In genomic region chr2:43592443-43592842, GRCh38 we compare ENCODE assay signal across 17 cellular contexts. TPM values are rescaled to one million over a fixed set of nuclear protein-coding genes. Genes with fewer than 3 reads are reported as not detected.
DNase-seq lines count a peak whose midpoint lies in the region; ATAC-seq, FAIRE-seq and TF ChIP-seq lines count a peak whose summit lies in the region.
"Had no signal": no experiment of that assay in that cellular context is flagged by ENCODE, and none has a peak within 500 bp of the region (broad histone marks: within the 10 kb centered on the region; RNA-seq: fewer than 3 reads in every experiment).

No MANE protein-coding gene starts in this region.

- no peaks in the 10 kb centered on the region for H4K20me1 ChIP-seq in DND-41 (ENCODE audit: insufficient read depth, low read length)
- no peaks in the 10 kb centered on the region for H4K20me1 ChIP-seq in HepG2 (ENCODE audit: insufficient read depth, low read length)
- H4K20me1 ChIP-seq: BLaER1 treated with 17β-estradiol and CSF1 and Interleukin-3, amounts not matched to agents 10 nM and 100 nM had no signal

- in situ Hi-C loops in HepG2 (cut with HindIII; ENCODE audit: extremely low pct_ligation_motif_present, low pct_unique_long_range_greater_than_20kb): no loop called here

- H3K4me2 ChIP-seq in DND-41 (ENCODE audit: insufficient read depth, low read length) (no peak overlapping the region), HepG2 (ENCODE audit: low read depth, low read length) (no peak overlapping the region)
- H3K4me2 ChIP-seq: KMS-11 had no signal

- POLR2A ChIA-PET in A673 (lab: Charles Lee; ENCODE audit: low non-redundant PET): no interaction called here
- POLR2A ChIA-PET in HepG2 (lab: Yijun Ruan, JAX): no interaction called here

- no peak for TF ChIP-seq POLR2A in HepG2 (IDR thresholded peaks at IDR 0.05; ENCODE audit: insufficient read depth in 1 of 2, low read depth in 2 of 2, low read length in 2 of 2)

- TF ChIP-seq EP300 in HepG2 (IDR thresholded peaks at IDR 0.05; ENCODE audit: low read depth in 2 of 2, low read length in 2 of 2): no peak
- TF ChIP-seq EP300 in HepG2 (CRISPR knock-in tag; IDR thresholded peaks at IDR 0.05; ENCODE audit: borderline replicate concordance): no peak

- FAIRE-seq in HepG2 (lab: Jason Lieb, UNC): no peak
- FAIRE-seq: frontal cortex had no signal

- no peak overlapping the region for H3K27ac ChIP-seq in A673 (ENCODE audit: low read depth, low read length, poor library complexity, severe bottlenecking)
- H3K27ac ChIP-seq in DND-41 (ENCODE audit: low read length): no peak overlapping the region
- H3K27ac ChIP-seq in HepG2 (ENCODE audit: extremely low read length, insufficient read depth, low read length): no peak overlapping the region
- H3K27ac ChIP-seq: BLaER1 treated with 17β-estradiol and CSF1 and Interleukin-3, amounts not matched to agents 10 nM and 100 nM; KMS-11; WERI-Rb-1 had no signal

- ATAC-seq in DND-41 (ENCODE audit: insufficient read depth, low read depth) (no peak), SK-N-SH treated with all-trans-retinoic acid at 6 μM for 48 hours (no peak), HG02885 (IDR thresholded peaks at IDR 0.05; ENCODE audit: poor library complexity, unreplicated experiment) (no peak), GM18909 (IDR thresholded peaks at IDR 0.05; ENCODE audit: poor library complexity, unreplicated experiment) (no peak), HepG2 (no peak)
- ATAC-seq: left ventricle myocardium superior had no signal

- H3K9me3 ChIP-seq in A673 (ENCODE audit: low read depth, low read length, poor library complexity, severe bottlenecking) (no peaks in the 10 kb centered on the region), DND-41 (ENCODE audit: insufficient read depth, low read length, severe bottlenecking) (no peaks in the 10 kb centered on the region), HepG2 (ENCODE audit: low read length) (no peaks in the 10 kb centered on the region)

- DNase-seq in A673 (ENCODE audit: low spot score) (peak; percentile 33), DND-41 (no peak), foreskin fibroblast (no peak), HepG2 (ENCODE audit: low spot score) (no peak), activated gamma-delta T cell (lab: John Stamatoyannopoulos, UW) (no peak)
- DNase-seq: activated CD8-positive, alpha-beta memory T cell treated with anti-CD3 and anti-CD28 coated beads for 24 hours; cerebellar nuclear complex; H7; left ventricle myocardium superior; stimulated activated CD4-positive, alpha-beta T cell treated with anti-CD3 and anti-CD28 coated beads, Interleukin-4, amount 100 ng/mL, for 24 hours; WERI-Rb-1 had no signal

- H3K4me1 ChIP-seq in A673 (ENCODE audit: insufficient read depth, low read length, poor library complexity, severe bottlenecking) (peaks cover 7% of the 10 kb centered on the region), DND-41 (ENCODE audit: insufficient read depth, low read length) (peaks cover 36% of the 10 kb centered on the region), HepG2 (ENCODE audit: insufficient read depth, low read length) (peaks cover 21% of the 10 kb centered on the region)

- H3K36me3 ChIP-seq in A673 (ENCODE audit: insufficient read depth, low read length, poor library complexity, severe bottlenecking) (peaks cover 41% of the 10 kb centered on the region), DND-41 (ENCODE audit: insufficient read depth, low read length) (peaks cover 46% of the 10 kb centered on the region), HepG2 (replicated peaks in 1 of 2; ENCODE audit: control insufficient read depth in 1 of 2, insufficient read depth in 2 of 2, low read length in 2 of 2) (peaks cover 8 to 18% of the 10 kb centered on the region in 2 experiments; a peak in 4 of 5 replicates)

- TF ChIP-seq CTCF in A673 (conservative IDR thresholded peaks at IDR 0.05; ENCODE audit: low read depth, low read length) (no peak), DND-41 (IDR thresholded peaks at IDR 0.05; ENCODE audit: borderline replicate concordance, extremely low read depth, low read length, poor library complexity, severe bottlenecking) (peak; percentile 18), foreskin fibroblast (IDR thresholded peaks at IDR 0.05; ENCODE audit: low read depth, low read length) (peak; percentile 2), HepG2 (CRISPR knock-in tag; IDR thresholded peaks at IDR 0.05) (no peak)

- H3K79me2 ChIP-seq in DND-41 (ENCODE audit: insufficient read depth, low read length) (peaks cover 35% of the 10 kb centered on the region), HepG2 (ENCODE audit: insufficient read depth, low read length) (peaks cover 19% of the 10 kb centered on the region)

- CTCF ChIA-PET in A673 (lab: Charles Lee): no interaction called here
- CTCF ChIA-PET in HepG2 (lab: Yijun Ruan, JAX; ENCODE audit: low intra/inter-chr PET ratio, low total read pairs): no interaction called here

- H2AFZ ChIP-seq in DND-41 (ENCODE audit: low read depth, low read length): no peak overlapping the region
- no peak overlapping the region for H2AFZ ChIP-seq in HepG2 (ENCODE audit: low read length)

- intact Hi-C loops in A673 (cut with micrococcal nuclease; ENCODE audit: unreplicated experiment) (no loop called here), HepG2 (cut with micrococcal nuclease; ENCODE audit: unreplicated experiment) (no loop called here)

- TF ChIP-seq RAD21 in HepG2 (CRISPR knock-in tag; IDR thresholded peaks at IDR 0.05): no peak

- no peak overlapping the region for H3K9ac ChIP-seq in DND-41 (ENCODE audit: low read depth, low read length)
- H3K9ac ChIP-seq in HepG2 (ENCODE audit: insufficient read depth, low read depth, low read length): no peak overlapping the region
- H3K9ac ChIP-seq: KMS-11 had no signal

- BruUV-seq in A673 (replicated peaks; lab: Mats Ljungman, UMichigan) (no TSS peak), HepG2 (replicated peaks; lab: Mats Ljungman, UMichigan) (no TSS peak)

- no peaks in the 10 kb centered on the region for H3K27me3 ChIP-seq in A673 (replicated peaks; ENCODE audit: insufficient read depth, low read depth, low read length, poor library complexity)
- H3K27me3 ChIP-seq in DND-41 (ENCODE audit: insufficient read depth, low read length, poor library complexity): no peaks in the 10 kb centered on the region
- H3K27me3 ChIP-seq in HepG2 (ENCODE audit: control insufficient read depth in 1 of 2, insufficient read depth in 2 of 2, low read length in 2 of 2): no peaks in the 10 kb centered on the region; a peak in 1 of 5 replicates
- H3K27me3 ChIP-seq: BLaER1 treated with 17β-estradiol and CSF1 and Interleukin-3, amounts not matched to agents 10 nM and 100 nM had no signal

- H3K4me3 ChIP-seq in A673 (ENCODE audit: low read depth, low read length, poor library complexity, severe bottlenecking) (no peak overlapping the region), DND-41 (ENCODE audit: low read depth in 1 of 2, low read length in 2 of 2) (no peak overlapping the region), foreskin fibroblast (ENCODE audit: low read depth in 1 of 2, low read length in 2 of 2) (no peak overlapping the region), HepG2 (replicated peaks in 1 of 3; ENCODE audit: insufficient read depth in 1 of 3, low read depth in 2 of 3, low read length in 3 of 3) (no peak overlapping the region)
- H3K4me3 ChIP-seq: BLaER1 treated with 17β-estradiol and CSF1 and Interleukin-3, amounts not matched to agents 10 nM and 100 nM had no signal

RNA-seq across cellular contexts. Expression of gene THADA, which starts 3.4 kb away (rescaled TPM):
- 35.1 and 39.7 TPM in 2 replicates for total RNA-seq in A673 (2021)
- 21.7 and 30.9 TPM in 2 replicates for total RNA-seq in HepG2 (2016; rRNA removed; fragmentation: Illumina TruSeq; extraction: Trizol)
- total RNA-seq in HepG2 (2016; cell fraction: cytosol; rRNA removed; fragmentation: Illumina TruSeq; extraction: Trizol; ENCODE audit: low read depth): 24.1 and 25.6 TPM in 2 replicates
- 22.9 and 27.4 TPM in 2 replicates for total RNA-seq in HepG2 (2016; cell fraction: insoluble cytoplasmic fraction; rRNA removed; fragmentation: Illumina TruSeq; extraction: Trizol)
- total RNA-seq in HepG2 (2016; cell fraction: membrane; rRNA removed; fragmentation: Illumina TruSeq; extraction: Trizol): 7.3 and 9.1 TPM in 2 replicates
- total RNA-seq in HepG2 (2016; cell fraction: nucleus; rRNA removed; fragmentation: Illumina TruSeq; extraction: Trizol): 51.4 and 56.6 TPM in 2 replicates
- 11.7 and 12.7 TPM in 2 replicates for polyA plus RNA-seq in HepG2 (2011; rRNA removed)
- 8.3 and 8.8 TPM in 2 replicates for polyA plus RNA-seq in HepG2 (2011; cell fraction: cytosol; rRNA removed)
- 31.9 and 33.8 TPM in 2 replicates for polyA plus RNA-seq in HepG2 (2011; cell fraction: nucleus; rRNA removed)
- 9.5 and 11.6 TPM in 2 replicates for polyA plus RNA-seq in HepG2 (2012)
- 3.5 and 3.9 TPM in 2 replicates for polyA plus RNA-seq in HepG2 (2016; cell fraction: cytosol; fragmentation: Illumina TruSeq; extraction: Trizol; ENCODE audit: low read depth)
- polyA plus RNA-seq in HepG2 (2016; cell fraction: insoluble cytoplasmic fraction; fragmentation: Illumina TruSeq; extraction: Trizol; ENCODE audit: low read depth): 16.9 and 20.5 TPM in 2 replicates
- 3.1 and 4.9 TPM in 2 replicates for polyA plus RNA-seq in HepG2 (2016; cell fraction: membrane; fragmentation: Illumina TruSeq; extraction: Trizol; ENCODE audit: low read depth)
- polyA plus RNA-seq in HepG2 (2016; cell fraction: nucleus; fragmentation: Illumina TruSeq; extraction: Trizol; ENCODE audit: insufficient read depth, low read depth): 44.8 and 47.2 TPM in 2 replicates
- 74.0 and 88.3 TPM in 2 replicates for polyA minus RNA-seq in HepG2 (2011; rRNA and poly(A)+ RNA removed; ENCODE audit: low replicate concordance)
- polyA minus RNA-seq in HepG2 (2011; cell fraction: cytosol; rRNA and poly(A)+ RNA removed): 16.3 and 16.4 TPM in 2 replicates
- 77.4 and 82.3 TPM in 2 replicates for polyA minus RNA-seq in HepG2 (2011; cell fraction: nucleus; rRNA and poly(A)+ RNA removed)

RNA-seq across cellular contexts. Expression of gene PLEKHH2, which starts 44.6 kb away (rescaled TPM):
- total RNA-seq in A673 (2021) (2.2 and 4.7 TPM in 2 replicates), HepG2 (2016; rRNA removed; fragmentation: Illumina TruSeq; extraction: Trizol) (0.52 and 1.1 TPM in 2 replicates)
- 1.1 and 1.6 TPM in 2 replicates for total RNA-seq in HepG2 (2016; cell fraction: cytosol; rRNA removed; fragmentation: Illumina TruSeq; extraction: Trizol; ENCODE audit: low read depth)
- total RNA-seq in HepG2 (2016; cell fraction: insoluble cytoplasmic fraction; rRNA removed; fragmentation: Illumina TruSeq; extraction: Trizol): 0.42 and 0.63 TPM in 2 replicates
- total RNA-seq in HepG2 (2016; cell fraction: membrane; rRNA removed; fragmentation: Illumina TruSeq; extraction: Trizol): 1.5 and 1.6 TPM in 2 replicates
- 0.99 and 1.6 TPM in 2 replicates for total RNA-seq in HepG2 (2016; cell fraction: nucleus; rRNA removed; fragmentation: Illumina TruSeq; extraction: Trizol)
- polyA plus RNA-seq in HepG2 (2011; rRNA removed): 3.0 and 3.1 TPM in 2 replicates
- polyA plus RNA-seq in HepG2 (2011; cell fraction: cytosol; rRNA removed): 0.50 and 0.90 TPM in 2 replicates
- 6.5 and 7.2 TPM in 2 replicates for polyA plus RNA-seq in HepG2 (2011; cell fraction: nucleus; rRNA removed)
- polyA plus RNA-seq in HepG2 (2012): 2.0 and 3.5 TPM in 2 replicates
- polyA plus RNA-seq in HepG2 (2016; cell fraction: cytosol; fragmentation: Illumina TruSeq; extraction: Trizol; ENCODE audit: low read depth): 0.02 and 0.06 TPM in 2 replicates
- 0.32 and 0.35 TPM in 2 replicates for polyA plus RNA-seq in HepG2 (2016; cell fraction: insoluble cytoplasmic fraction; fragmentation: Illumina TruSeq; extraction: Trizol; ENCODE audit: low read depth)
- polyA plus RNA-seq in HepG2 (2016; cell fraction: membrane; fragmentation: Illumina TruSeq; extraction: Trizol; ENCODE audit: low read depth): 0.06 and 0.13 TPM in 2 replicates
- polyA plus RNA-seq in HepG2 (2016; cell fraction: nucleus; fragmentation: Illumina TruSeq; extraction: Trizol; ENCODE audit: insufficient read depth, low read depth): 2.2 and 3.7 TPM in 2 replicates
- polyA minus RNA-seq in HepG2 (2011; rRNA and poly(A)+ RNA removed; ENCODE audit: low replicate concordance): 0.12 and 0.46 TPM in 2 replicates
- 0.88 and 1.4 TPM in 2 replicates for polyA minus RNA-seq in HepG2 (2011; cell fraction: cytosol; rRNA and poly(A)+ RNA removed)
- polyA minus RNA-seq in HepG2 (2011; cell fraction: nucleus; rRNA and poly(A)+ RNA removed): 5.5 and 11.3 TPM in 2 replicates

Comparison
In these comparisons a context has a peak if more than half of its experiments do, and no peak if none do; other contexts are left out.
1. CTCF ChIP-seq: peak in DND-41 (single experiment) and foreskin fibroblast (single experiment); none in A673 (single experiment) and HepG2 (single experiment).